8 cellular contexts compared by ENCODE assay signal in genomic region chr17:35808962-35809854, GRCh38. TPM values are rescaled to one million over a fixed set of nuclear protein-coding genes. Genes with fewer than 3 reads are reported as not detected.
A peak's percentile ranks its signal among the peaks of the same experiment; 100 is the strongest.
DNase-seq lines count a peak whose midpoint lies in the region; ATAC-seq and TF ChIP-seq lines count a peak whose summit lies in the region.

Gene TAF15, plus strand, starts transcription at chr17:35809484. Its CDS starts 86 bp downstream, at chr17:35809570.

- TF ChIP-seq CTCF in Loucy (conservative IDR thresholded peaks at IDR 0.05; ENCODE audit: low read length): peak; percentile 84
- peak; percentile 79 for TF ChIP-seq CTCF in fibroblast of the aortic adventitia (IDR thresholded peaks at IDR 0.05; ENCODE audit: insufficient read depth, low read length)
- TF ChIP-seq CTCF in nephron progenitor cell (IDR thresholded peaks at IDR 0.05): peak; percentile 62

- peak within 1 kb of the TSS; percentile 96 for H3K4me3 Mint-ChIP-seq in nephron progenitor cell
- peak within 1 kb of the TSS; percentile 87 to 97 for H3K4me3 Mint-ChIP-seq in stimulated activated naive CD8-positive, alpha-beta T cell treated with anti-CD3 and anti-CD28 coated beads, Interleukin-15, amount 100 ng/mL, for 72 hours

- peaks cover 48% of the 10 kb centered on the region for H3K4me1 Mint-ChIP-seq in nephron progenitor cell
- peaks cover 54% of the 10 kb centered on the region for H3K4me1 Mint-ChIP-seq in stimulated activated naive CD8-positive, alpha-beta T cell treated with anti-CD3 and anti-CD28 coated beads, Interleukin-15, amount 100 ng/mL, for 72 hours

- ATAC-seq in stimulated activated naive CD8-positive, alpha-beta T cell treated with anti-CD3 and anti-CD28 coated beads, Interleukin-15, amount 100 ng/mL, for 72 hours: peak; percentile 94

- H3K9ac ChIP-seq in ES-I3 (ENCODE audit: low read depth, low read length): peak within 1 kb of the TSS; percentile 96
- H3K9ac ChIP-seq in Loucy (ENCODE audit: low read depth, low read length, poor library complexity, severe bottlenecking): peak within 1 kb of the TSS; percentile 91

- H3K9me2 ChIP-seq in Loucy (replicated peaks; ENCODE audit: low read depth, low read length): no peaks in the 10 kb centered on the region

- H3K36me3 ChIP-seq in ES-I3 (ENCODE audit: insufficient read depth, low read length) (no peaks in the 10 kb centered on the region), H7 (replicated peaks; ENCODE audit: control insufficient read depth, insufficient read depth, low read length) (no peaks in the 10 kb centered on the region), Loucy (ENCODE audit: insufficient read depth, low read length) (0 out of 2 replicates have a peak, but pooled peaks cover 3% of the 10 kb centered on the region)

- no peaks in the 10 kb centered on the region for H3K9me3 Mint-ChIP-seq in nephron progenitor cell
- H3K9me3 Mint-ChIP-seq in stimulated activated naive CD8-positive, alpha-beta T cell treated with anti-CD3 and anti-CD28 coated beads, Interleukin-15, amount 100 ng/mL, for 72 hours: no peaks in the 10 kb centered on the region

- peaks cover 49% of the 10 kb centered on the region for H3K79me2 ChIP-seq in Loucy (ENCODE audit: insufficient read depth, low read length)

- H3K9me3 ChIP-seq in ES-I3 (ENCODE audit: control insufficient read depth, insufficient read depth, low read length) (no peaks in the 10 kb centered on the region), Loucy (ENCODE audit: insufficient read depth, low read depth, low read length) (no peaks in the 10 kb centered on the region)

- H3K27ac Mint-ChIP-seq in nephron progenitor cell: peak within 1 kb of the TSS; percentile 100
- peak within 1 kb of the TSS; percentile 98 to 100 for H3K27ac Mint-ChIP-seq in stimulated activated naive CD8-positive, alpha-beta T cell treated with anti-CD3 and anti-CD28 coated beads, Interleukin-15, amount 100 ng/mL, for 72 hours

- peak within 1 kb of the TSS; percentile 93 for H3K4me2 ChIP-seq in Loucy (ENCODE audit: low read depth, low read length, poor library complexity, severe bottlenecking)

- no peaks in the 10 kb centered on the region for H3F3A ChIP-seq in Loucy (ENCODE audit: low read depth)

- H2AFZ ChIP-seq in Loucy (ENCODE audit: low read length): peak within 1 kb of the TSS; percentile 82

- H3K27me3 ChIP-seq in H7 (ENCODE audit: control insufficient read depth, insufficient read depth, low read length) (no peaks in the 10 kb centered on the region), Loucy (ENCODE audit: insufficient read depth, low read length, poor library complexity, severe bottlenecking) (no peaks in the 10 kb centered on the region)

- H3K27me3 Mint-ChIP-seq in nephron progenitor cell (ENCODE audit: low read depth, poor library complexity): peaks cover 6% of the 10 kb centered on the region
- no peaks in the 10 kb centered on the region for H3K27me3 Mint-ChIP-seq in stimulated activated naive CD8-positive, alpha-beta T cell treated with anti-CD3 and anti-CD28 coated beads, Interleukin-15, amount 100 ng/mL, for 72 hours

- H4K20me1 ChIP-seq in Loucy (ENCODE audit: insufficient read depth, low read length, poor library complexity, severe bottlenecking): peaks cover 48% of the 10 kb centered on the region

- H3K4me1 ChIP-seq in ES-I3 (ENCODE audit: insufficient read depth, low read length): peaks cover 8% of the 10 kb centered on the region; the same call in 1 of the 2 replicates
- peaks cover 39% of the 10 kb centered on the region for H3K4me1 ChIP-seq in Loucy (ENCODE audit: insufficient read depth, low read length, poor library complexity, severe bottlenecking)

- DNase-seq in H7 (peak; percentile 95), fibroblast of the aortic adventitia (ENCODE audit: low read depth) (peak; percentile 99), nephron progenitor cell (peak; percentile 95)
- peak; percentile 92 for DNase-seq in activated effector memory CD4-positive, alpha-beta T cell treated with Interleukin-2 at 50 U/mL for 16 hours
- peak; percentile 97 to 98 for DNase-seq in stimulated activated naive CD8-positive, alpha-beta T cell treated with anti-CD3 and anti-CD28 coated beads, Interleukin-15, amount 100 ng/mL, for 72 hours

- peaks cover 23% of the 10 kb centered on the region for H3K36me3 Mint-ChIP-seq in nephron progenitor cell (ENCODE audit: low read depth)

- peak within 1 kb of the TSS; percentile 74 for H3K4me3 ChIP-seq in H7 (ENCODE audit: insufficient read depth, low read depth, low read length)
- H3K4me3 ChIP-seq in Loucy (ENCODE audit: low read length, poor library complexity, severe bottlenecking): peak within 1 kb of the TSS; percentile 89
- peak within 1 kb of the TSS; percentile 98 for H3K4me3 ChIP-seq in fibroblast of the aortic adventitia (ENCODE audit: low read depth, low read length)

- peak; percentile 77 for TF ChIP-seq POLR2A in Raji (IDR thresholded peaks at IDR 0.05; ENCODE audit: insufficient read depth, low read depth, low read length)

RNA-seq across cellular contexts. Expression of gene TAF15, which starts in this region (rescaled TPM):
- 20.2 and 32.0 TPM in 2 replicates for total RNA-seq in H7 (2014; rRNA removed; shearing (Covaris generic))
- total RNA-seq in fibroblast of the aortic adventitia (ENCODE audit: low replicate concordance): 34.7 and 74.3 TPM in 2 replicates

Comparison
In these comparisons a context has a peak if more than half of its experiments do, and no peak if none do; other contexts are left out.
1. Peak in every context shown above with its lines: DNase-seq, ATAC-seq and H3K4me3 ChIP-seq.